In genomic region chr14:99718031-99718810, GRCh38 we compare ENCODE assay signal across 12 cellular contexts. TPM values are rescaled to one million over a fixed set of nuclear protein-coding genes. Genes with fewer than 3 reads are reported as not detected.
A peak's percentile ranks its signal among the peaks of the same experiment; 100 is the strongest.
DNase-seq lines count a peak whose midpoint lies in the region; ATAC-seq and TF ChIP-seq lines count a peak whose summit lies in the region.
"Had no signal": no experiment of that assay in that cellular context is flagged by ENCODE, and none has a peak within 500 bp of the region (broad histone marks: within the 10 kb centered on the region; RNA-seq: fewer than 3 reads in every experiment).

No MANE protein-coding gene starts in this region.

- H3K4me1 ChIP-seq in sigmoid colon = no peaks in the 10 kb centered on the region
- H3K4me1 ChIP-seq: foreskin keratinocyte had no signal

- H3K9me3 Mint-ChIP-seq in activated naive CD8-positive, alpha-beta T cell treated with anti-CD3 and anti-CD28 coated beads, Interleukin-2, amount 50 U/mL, for 24 hours = no peaks in the 10 kb centered on the region
- H3K9me3 Mint-ChIP-seq in activated naive CD8-positive, alpha-beta T cell treated with anti-CD3 and anti-CD28 coated beads for 36 hours = no peaks in the 10 kb centered on the region

- H3K27me3 Mint-ChIP-seq in activated naive CD8-positive, alpha-beta T cell treated with anti-CD3 and anti-CD28 coated beads, Interleukin-2, amount 50 U/mL, for 24 hours = peaks cover 9% of the 10 kb centered on the region
- H3K27me3 Mint-ChIP-seq in activated naive CD8-positive, alpha-beta T cell treated with anti-CD3 and anti-CD28 coated beads for 36 hours = peaks cover 5% of the 10 kb centered on the region

- no peaks in the 10 kb centered on the region for H3K36me3 ChIP-seq in sigmoid colon

- H3K36me3 Mint-ChIP-seq in activated naive CD8-positive, alpha-beta T cell treated with anti-CD3 and anti-CD28 coated beads, Interleukin-2, amount 50 U/mL, for 24 hours (ENCODE audit: low read depth) = no peaks in the 10 kb centered on the region
- peaks cover 2% of the 10 kb centered on the region for H3K36me3 Mint-ChIP-seq in activated naive CD8-positive, alpha-beta T cell treated with anti-CD3 and anti-CD28 coated beads for 36 hours

- H3K4me1 Mint-ChIP-seq in activated naive CD8-positive, alpha-beta T cell treated with anti-CD3 and anti-CD28 coated beads, Interleukin-2, amount 50 U/mL, for 24 hours = no peaks in the 10 kb centered on the region
- no peaks in the 10 kb centered on the region for H3K4me1 Mint-ChIP-seq in activated naive CD8-positive, alpha-beta T cell treated with anti-CD3 and anti-CD28 coated beads for 36 hours

- peak; percentile 24 for ATAC-seq in activated naive CD8-positive, alpha-beta T cell treated with anti-CD3 and anti-CD28 coated beads, Interleukin-2, amount 50 U/mL, for 24 hours
- peak; percentile 86 for ATAC-seq in HG02759 (IDR thresholded peaks at IDR 0.05; ENCODE audit: unreplicated experiment)
- ATAC-seq: foreskin keratinocyte had no signal

- TF ChIP-seq POLR2A in erythroblast (IDR thresholded peaks at IDR 0.05; ENCODE audit: low read length) (no peak), sigmoid colon (IDR thresholded peaks at IDR 0.05) (no peak)

- intact Hi-C loops in sigmoid colon (cut with DNase I) = no loop called here

- no peak overlapping the region for H3K27ac ChIP-seq in sigmoid colon
- H3K27ac ChIP-seq: foreskin keratinocyte had no signal

- H3K4me3 ChIP-seq in sigmoid colon = no peak overlapping the region

- H3K9me3 ChIP-seq in sigmoid colon = no peaks in the 10 kb centered on the region

- TF ChIP-seq CTCF in sigmoid colon (IDR thresholded peaks at IDR 0.05) = no peak

- no peak overlapping the region for H3K4me3 Mint-ChIP-seq in activated naive CD8-positive, alpha-beta T cell treated with anti-CD3 and anti-CD28 coated beads, Interleukin-2, amount 50 U/mL, for 24 hours
- no peak overlapping the region for H3K4me3 Mint-ChIP-seq in activated naive CD8-positive, alpha-beta T cell treated with anti-CD3 and anti-CD28 coated beads for 36 hours

- no peak for DNase-seq in activated naive CD8-positive, alpha-beta T cell treated with anti-CD3 and anti-CD28 coated beads, Interleukin-2, amount 50 U/mL, for 24 hours
- no peak for DNase-seq in activated naive CD8-positive, alpha-beta T cell treated with anti-CD3 and anti-CD28 coated beads for 36 hours
- DNase-seq in NCI-H1436 treated with DMSO at 0.1 percent for 48 hours (lab: John Stamatoyannopoulos, UW) (peak; percentile 77), erythroblast (lab: John Stamatoyannopoulos, UW) (no peak), NCI-H1048 (lab: John Stamatoyannopoulos, UW) (no peak), glomerular visceral epithelial cell (ENCODE audit: extremely low spot score) (no peak), sigmoid colon (no peak)
- DNase-seq: foreskin keratinocyte; NCI-H146; stimulated activated CD4-positive, alpha-beta T cell treated with anti-CD3 and anti-CD28 coated beads, Interleukin-4, amount 100 ng/mL, for 1 hour; T-helper 2 cell had no signal

- 75 to 78% methylated on average over 14 of the region's 14 CpGs for WGBS in sigmoid colon, 2 donors

- H3K27me3 ChIP-seq in sigmoid colon = no peaks in the 10 kb centered on the region

- no peak for TF ChIP-seq EP300 in sigmoid colon (IDR thresholded peaks at IDR 0.05)

- no peak overlapping the region for H3K27ac Mint-ChIP-seq in activated naive CD8-positive, alpha-beta T cell treated with anti-CD3 and anti-CD28 coated beads, Interleukin-2, amount 50 U/mL, for 24 hours
- no peak overlapping the region for H3K27ac Mint-ChIP-seq in activated naive CD8-positive, alpha-beta T cell treated with anti-CD3 and anti-CD28 coated beads for 36 hours

RNA-seq across cellular contexts. Expression of gene CYP46A1, which starts 34.1 kb away (rescaled TPM):
- total RNA-seq in activated naive CD8-positive, alpha-beta T cell treated with anti-CD3 and anti-CD28 coated beads for 36 hours = under 1 TPM; 0.16 to 0.18 TPM
- 1 to 10 TPM in 3 of 4 donors, under 1 TPM in 1; 0.36 to 2.0 (median 1.6) TPM for total RNA-seq in sigmoid colon
- under 1 TPM in 2 of 3 donors, not detected in 1; under 0.01 to 0.35 TPM for polyA plus RNA-seq in sigmoid colon
